19 cellular contexts compared by ENCODE assay signal in the genomic region with DNA sequence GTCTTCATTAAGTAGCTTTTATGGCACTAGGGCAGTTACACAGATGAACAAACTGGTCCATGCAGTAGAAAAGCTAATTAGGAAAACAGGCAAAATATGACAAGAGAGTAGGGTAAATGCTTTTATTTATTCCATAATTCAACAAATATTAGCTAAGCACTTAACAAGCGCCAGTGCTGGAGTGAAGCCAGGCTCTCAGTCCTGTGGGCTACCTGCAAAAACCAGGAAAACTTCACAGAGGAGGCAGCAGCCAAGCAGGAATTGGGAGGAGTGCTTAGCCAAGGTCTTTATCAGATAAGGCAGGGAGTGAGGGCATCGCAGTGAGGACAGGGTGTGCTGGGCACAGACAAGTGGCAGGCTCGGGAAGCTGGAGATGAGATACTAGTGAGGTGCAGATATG. TPM values are rescaled to one million over a fixed set of nuclear protein-coding genes. Genes with fewer than 3 reads are reported as not detected.
DNase-seq lines count a peak whose midpoint lies in the region; ATAC-seq and TF ChIP-seq lines count a peak whose summit lies in the region.
"Had no signal": no experiment of that assay in that cellular context is flagged by ENCODE, and none has a peak within 500 bp of the region (broad histone marks: within the 10 kb centered on the region; RNA-seq: fewer than 3 reads in every experiment).

No MANE protein-coding gene starts in this region.

- TF ChIP-seq EP300 in transverse colon (IDR thresholded peaks at IDR 0.05; ENCODE audit: low read depth): no peak

- H3K4me3 Mint-ChIP-seq in activated T-cell treated with anti-CD3 and anti-CD28 coated beads, Interleukin-2, amount 50 U/mL, for 4 hours: no peak overlapping the region

- H3K4me1 ChIP-seq in heart left ventricle: peaks cover 0 to 36% (median 20%) of the 10 kb centered on the region in 12 donors
- H3K4me1 ChIP-seq in lung (ENCODE audit: control insufficient read depth in 2 of 2, insufficient read depth in 2 of 2, low read length in 2 of 2): peaks cover 0 to 8% of the 10 kb centered on the region in 2 donors
- H3K4me1 ChIP-seq in transverse colon: peaks cover 8 to 34% (median 23%) of the 10 kb centered on the region in 4 donors

- H3K9me3 ChIP-seq in heart left ventricle (peaks cover 0 to 10% (median 0%) of the 10 kb centered on the region in 12 donors), lung (ENCODE audit: control insufficient read depth in 2 of 2, insufficient read depth in 1 of 2, low read length in 1 of 2) (no peaks in the 10 kb centered on the region), transverse colon (peaks cover 0 to 9% of the 10 kb centered on the region in 2 donors)
- H3K9me3 ChIP-seq: Peyer's patch had no signal

- H3K36me3 ChIP-seq in heart left ventricle (no peaks in the 10 kb centered on the region), lung (ENCODE audit: control insufficient read depth in 2 of 2, insufficient read depth in 2 of 2, low read length in 2 of 2) (no peaks in the 10 kb centered on the region), transverse colon (no peaks in the 10 kb centered on the region)
- H3K36me3 ChIP-seq: esophagus squamous epithelium, neutrophil, Peyer's patch had no signal

- peaks cover 39% of the 10 kb centered on the region for H3K4me1 Mint-ChIP-seq in activated T-cell treated with anti-CD3 and anti-CD28 coated beads, Interleukin-2, amount 50 U/mL, for 4 hours (ENCODE audit: low read depth)

- no peak for ATAC-seq in heart left ventricle
- no peak for ATAC-seq in Right ventricle myocardium inferior
- no peak for ATAC-seq in lung (ENCODE audit: insufficient read depth, low FRiP score)
- ATAC-seq in HG03520 (IDR thresholded peaks at IDR 0.05; ENCODE audit: unreplicated experiment): no peak
- ATAC-seq in activated T-cell treated with anti-CD3 and anti-CD28 coated beads, Interleukin-2, amount 50 U/mL, for 4 hours: no peak
- ATAC-seq: activated CD4-positive, CD25-positive, alpha-beta regulatory T cell treated with anti-CD3 and anti-CD28 coated beads, Interleukin-2, amount 50 U/mL, for 24 hours; HCT116; left ventricle myocardium superior had no signal

- H3K27me3 Mint-ChIP-seq in activated T-cell treated with anti-CD3 and anti-CD28 coated beads, Interleukin-2, amount 50 U/mL, for 4 hours (ENCODE audit: low read depth): no peaks in the 10 kb centered on the region

- TF ChIP-seq POLR2A in heart left ventricle (IDR thresholded peaks at IDR 0.05) (no peak), transverse colon (IDR thresholded peaks at IDR 0.05) (no peak)

- intact Hi-C loops in heart left ventricle (cut with DNase I) (loop anchor here in 9 of 10 donors (5.0 to 10.0 kb wide), 9 partner anchors 163 to 1047 kb away; partner anchors contain the start of gene COMTD1 (in 2 of the 9)), Right ventricle myocardium inferior (cut with DNase I) (loop anchor here (10.0 kb wide), 2 partner anchors 147 to 413 kb away; partner anchors contain the start of gene COMTD1), transverse colon (cut with DNase I; ENCODE audit: low total_unique reads) (loop anchor here (10.0 kb wide), 2 partner anchors 163 to 413 kb away; partner anchors contain the start of gene COMTD1)

- 36 to 43% (median 39%) methylated on average over 3 of the region's 3 CpGs for WGBS in heart left ventricle, 4 donors
- WGBS in lung, 2 donors: 48 to 57% methylated on average over 3 of the region's 3 CpGs
- WGBS in transverse colon (ENCODE audit: low coverage in 1 of 2), 2 donors: 53 to 100% methylated on average over 2 to 3 of the region's 3 CpGs

- H3K4me3 ChIP-seq in heart left ventricle: no peak overlapping the region
- H3K4me3 ChIP-seq in lung: no peak overlapping the region
- H3K4me3 ChIP-seq in transverse colon: no peak overlapping the region
- H3K4me3 ChIP-seq: esophagus squamous epithelium, Peyer's patch, smooth muscle cell had no signal

- peaks cover 8% of the 10 kb centered on the region for H3K9me3 Mint-ChIP-seq in activated T-cell treated with anti-CD3 and anti-CD28 coated beads, Interleukin-2, amount 50 U/mL, for 4 hours

- in situ Hi-C loops in transverse colon (cut with MboI; ENCODE audit: low pct_ligation_motif_present in 1 of 4, low pct_unique_long_range_greater_than_20kb in 1 of 4, low sequenced_read_pairs in 3 of 4): no loop called here

- DNase-seq in heart left ventricle (peak in 1 of 5 donors; percentile 49), Right ventricle myocardium inferior (ENCODE audit: missing footprints) (no peak), NCI-H69 (lab: John Stamatoyannopoulos, UW) (peak; percentile 90), lung (ENCODE audit: low spot score) (peak; percentile 76), transverse colon (peak; percentile 37)
- no peak for DNase-seq in activated CD4-positive, alpha-beta T cell treated with anti-CD3 and anti-CD28 coated beads for 4 hours
- DNase-seq in activated T-cell treated with anti-CD3 and anti-CD28 coated beads, Interleukin-2, amount 50 U/mL, for 4 hours: no peak
- DNase-seq: activated T-cell treated with anti-CD3 and anti-CD28 coated beads for 4 hours, Calu3, esophagus squamous epithelium, hypothalamus, left ventricle myocardium superior, NCI-H226 had no signal

- no peak for TF ChIP-seq CTCF in heart left ventricle (IDR thresholded peaks at IDR 0.05)
- TF ChIP-seq CTCF in lung (IDR thresholded peaks at IDR 0.05; ENCODE audit: control extremely low read depth, extremely low read depth): no peak
- no peak for TF ChIP-seq CTCF in transverse colon (IDR thresholded peaks at IDR 0.05)

- peak overlapping the region in 9 of 12 donors; percentile 22 to 99 (median 43) for H3K27ac ChIP-seq in heart left ventricle
- H3K27ac ChIP-seq in lung (ENCODE audit: low read depth in 1 of 2, low read length in 1 of 2): peak overlapping the region in 1 of 2 donors; percentile 22
- H3K27ac ChIP-seq in transverse colon: peak overlapping the region in 1 of 4 donors; percentile 36
- H3K27ac ChIP-seq: neutrophil had no signal

- H3K27me3 ChIP-seq in heart left ventricle: no peaks in the 10 kb centered on the region
- no peaks in the 10 kb centered on the region for H3K27me3 ChIP-seq in lung (ENCODE audit: control insufficient read depth, insufficient read depth)
- H3K27me3 ChIP-seq in transverse colon: no peaks in the 10 kb centered on the region
- H3K27me3 ChIP-seq: esophagus squamous epithelium, neutrophil, Peyer's patch had no signal

- no peaks in the 10 kb centered on the region for H3K36me3 Mint-ChIP-seq in activated T-cell treated with anti-CD3 and anti-CD28 coated beads, Interleukin-2, amount 50 U/mL, for 4 hours (ENCODE audit: insufficient read depth)

RNA-seq across cellular contexts. Expression of gene KAT6B, which starts 4.9 kb away (rescaled TPM):
- total RNA-seq in heart left ventricle (10 to 100 TPM; 36.8 to 61.3 (median 46.9) TPM), Right ventricle myocardium inferior (42.6 TPM), lung (100 to 1,000 TPM in 1 of 2 donors, 10 to 100 TPM in 1; 35.0 to 161 TPM), transverse colon (10 to 100 TPM; 27.3 to 67.0 (median 54.9) TPM)
- polyA plus RNA-seq in heart left ventricle (10 to 100 TPM; 10.4 to 11.4 TPM), lung (1 to 10 TPM; 5.0 to 7.0 TPM)
- total RNA-seq in activated T-cell treated with anti-CD3 and anti-CD28 coated beads, Interleukin-2, amount 50 U/mL, for 4 hours: 10 to 100 TPM; 14.4 to 15.4 (median 14.6) TPM

Comparison
In these comparisons a context has a peak if more than half of its experiments do, and no peak if none do; other contexts are left out.
1. DNase-seq: peak in NCI-H69 (single experiment), lung (single experiment) and transverse colon (single experiment); none in Right ventricle myocardium inferior (single experiment), activated CD4-positive, alpha-beta T cell treated with anti-CD3 and anti-CD28 coated beads for 4 hours (0 of 2) and activated T-cell treated with anti-CD3 and anti-CD28 coated beads, Interleukin-2, amount 50 U/mL, for 4 hours (single experiment).